25 cellular contexts compared by ENCODE assay signal in the genomic region with DNA sequence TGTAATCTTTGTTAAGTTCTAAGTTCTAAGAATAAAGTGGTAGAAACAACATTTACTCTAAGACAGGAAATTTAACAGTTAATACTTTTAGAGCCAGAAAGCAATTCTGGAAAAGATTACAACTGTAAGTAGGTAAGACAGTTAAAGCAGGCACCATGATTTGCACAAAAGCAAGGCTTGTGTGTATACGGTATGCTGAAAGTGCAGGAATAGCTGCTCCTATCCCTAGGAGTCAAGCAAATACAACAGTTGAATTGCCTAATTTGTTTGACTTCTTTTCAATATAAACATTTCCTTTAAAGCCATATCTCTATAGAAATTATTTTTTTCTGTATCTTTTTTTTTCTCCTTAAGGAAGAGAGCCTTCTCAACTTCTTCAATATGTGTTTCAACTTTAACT.
"Had no signal": no experiment of that assay in that cellular context is flagged by ENCODE, and none has a peak within 500 bp of the region (broad histone marks: within the 10 kb centered on the region; RNA-seq: fewer than 3 reads in every experiment).

No MANE protein-coding gene starts in this region.

- H3K4me3 ChIP-seq: colonic mucosa, gastroesophageal sphincter, heart left ventricle, hepatocyte, left ventricle myocardium inferior, lower lobe of right lung, psoas muscle, skin epidermis, spleen, testis, tibial artery had no signal

- H3K9me3 ChIP-seq: colonic mucosa, gastroesophageal sphincter, heart left ventricle, left ventricle myocardium inferior, lower lobe of right lung, neutrophil, psoas muscle, spleen, testis, tibial artery had no signal

- H3K4me2 ChIP-seq: hepatocyte had no signal

- ATAC-seq: esophagus mucosa; foreskin keratinocyte; gastroesophageal sphincter; heart left ventricle; left cardiac atrium; lower lobe of right lung; natural killer cell; psoas muscle; right cardiac atrium; stimulated activated memory B cell treated with anti-CD40 and anti-IgM and Interleukin-4, amounts not matched to agents 10 μg/mL and 1 μg/mL and 100 μg/mL, for 72 hours; stimulated activated naive CD8-positive, alpha-beta T cell treated with anti-CD3 and anti-CD28 coated beads, Interleukin-15, Interleukin-2, amounts not matched to agents 100 U/mL and 50 U/mL, for 24 hours had no signal

- H3K27me3 ChIP-seq: colonic mucosa, foreskin keratinocyte, gastroesophageal sphincter, heart left ventricle, hepatocyte, neutrophil, spleen, testis, tibial artery had no signal

- FAIRE-seq: kidney had no signal

- H3K27ac ChIP-seq: colonic mucosa, epithelial cell of prostate, foreskin keratinocyte, gastroesophageal sphincter, heart left ventricle, hepatocyte, left ventricle myocardium inferior, lower lobe of right lung, neutrophil, psoas muscle, skin epidermis, spleen, testis, tibial artery had no signal

- H3K79me2 ChIP-seq: hepatocyte had no signal

- H3K36me3 ChIP-seq: colonic mucosa, gastroesophageal sphincter, heart left ventricle, left ventricle myocardium inferior, lower lobe of right lung, neutrophil, spleen, tibial artery had no signal

- H3K4me1 ChIP-seq: colonic mucosa, foreskin keratinocyte, gastroesophageal sphincter, heart left ventricle, left ventricle myocardium inferior, lower lobe of right lung, psoas muscle, spleen, testis, tibial artery had no signal

- H2AFZ ChIP-seq: hepatocyte had no signal

- DNase-seq: colonic mucosa; effector CD8-positive, alpha-beta T cell; endodermal cell; foreskin keratinocyte; heart left ventricle; kidney; left cardiac atrium; left ventricle myocardium inferior; lower lobe of right lung; natural killer cell; psoas muscle; right cardiac atrium; spleen; stimulated activated CD4-positive, alpha-beta T cell treated with anti-CD3 and anti-CD28 coated beads, Interleukin-4, amount 100 ng/mL, for 4 hours; stimulated activated naive CD8-positive, alpha-beta T cell treated with anti-CD3 and anti-CD28 coated beads, Interleukin-15, Interleukin-2, amounts not matched to agents 100 U/mL and 50 U/mL, for 24 hours; substantia nigra; testis; tibial artery had no signal
